Comparison of ENCODE assay signal across 16 cellular contexts in genomic region chr1:183832472-183832871, GRCh38.
"Had no signal": no experiment of that assay in that cellular context is flagged by ENCODE, and none has a peak within 500 bp of the region (broad histone marks: within the 10 kb centered on the region; RNA-seq: fewer than 3 reads in every experiment).

No MANE protein-coding gene starts in this region.

- H3K27me3 Mint-ChIP-seq: activated CD4-positive, alpha-beta T cell treated with anti-CD3 and anti-CD28 coated beads, Interleukin-2, amount 10 ng/mL, durations not matched to agents 24 days and 14 days; activated naive CD4-positive, alpha-beta T cell treated with anti-CD3 and anti-CD28 coated beads, Interleukin-2, amount 10 ng/mL, durations not matched to agents 7 days and 5 days; naive B cell had no signal

- H3K36me3 Mint-ChIP-seq: activated naive CD4-positive, alpha-beta T cell treated with anti-CD3 and anti-CD28 coated beads, Interleukin-2, amount 10 ng/mL, durations not matched to agents 7 days and 5 days; immature natural killer cell; naive B cell had no signal

- H3K27ac ChIP-seq: cardiac muscle cell, esophagus squamous epithelium had no signal

- H3K9me3 ChIP-seq: esophagus squamous epithelium had no signal

- H3K4me3 Mint-ChIP-seq: activated B cell treated with CpG ODN at 0.5 μM for 24 hours; activated CD4-positive, alpha-beta T cell treated with anti-CD3 and anti-CD28 coated beads, Interleukin-2, amount 10 ng/mL, durations not matched to agents 24 days and 14 days; activated naive CD4-positive, alpha-beta T cell treated with anti-CD3 and anti-CD28 coated beads, Interleukin-2, amount 10 ng/mL, durations not matched to agents 7 days and 5 days; immature natural killer cell; naive B cell had no signal

- H3K4me1 Mint-ChIP-seq: activated B cell treated with CpG ODN at 0.5 μM for 24 hours; activated CD4-positive, alpha-beta T cell treated with anti-CD3 and anti-CD28 coated beads, Interleukin-2, amount 10 ng/mL, durations not matched to agents 24 days and 14 days; activated naive CD4-positive, alpha-beta T cell treated with anti-CD3 and anti-CD28 coated beads, Interleukin-2, amount 10 ng/mL, durations not matched to agents 7 days and 5 days; immature natural killer cell; naive B cell had no signal

- ATAC-seq: left colon had no signal

- H3K4me3 ChIP-seq: cardiac muscle cell, esophagus squamous epithelium had no signal

- H3K9me3 Mint-ChIP-seq: activated B cell treated with CpG ODN at 0.5 μM for 24 hours; activated CD4-positive, alpha-beta T cell treated with anti-CD3 and anti-CD28 coated beads, Interleukin-2, amount 10 ng/mL, durations not matched to agents 24 days and 14 days; activated naive CD4-positive, alpha-beta T cell treated with anti-CD3 and anti-CD28 coated beads, Interleukin-2, amount 10 ng/mL, durations not matched to agents 7 days and 5 days; activated T-helper 2 cell treated with anti-CD3 and anti-CD28 coated beads, Interferon-gamma antibody, Interleukin-2, Interleukin-4, amounts not matched to agents 10 μg/mL and 5 μg/mL and 100 μg/mL, durations not matched to agents 14 hours and 24 hours and 36 hours; immature natural killer cell; naive B cell had no signal

- H3K27ac Mint-ChIP-seq: activated B cell treated with CpG ODN at 0.5 μM for 24 hours; activated CD4-positive, alpha-beta T cell treated with anti-CD3 and anti-CD28 coated beads, Interleukin-2, amount 10 ng/mL, durations not matched to agents 24 days and 14 days; activated naive CD4-positive, alpha-beta T cell treated with anti-CD3 and anti-CD28 coated beads, Interleukin-2, amount 10 ng/mL, durations not matched to agents 7 days and 5 days; activated T-helper 2 cell treated with anti-CD3 and anti-CD28 coated beads, Interferon-gamma antibody, Interleukin-2, Interleukin-4, amounts not matched to agents 10 μg/mL and 5 μg/mL and 100 μg/mL, durations not matched to agents 14 hours and 24 hours and 36 hours; immature natural killer cell; naive B cell had no signal

- DNase-seq: activated B cell treated with CpG ODN at 0.5 μM for 24 hours; activated CD4-positive, alpha-beta T cell treated with anti-CD3 and anti-CD28 coated beads, Interleukin-2, amount 10 ng/mL, durations not matched to agents 24 days and 14 days; activated CD8-positive, alpha-beta memory T cell treated with anti-CD3 and anti-CD28 coated beads for 24 hours; activated naive CD4-positive, alpha-beta T cell treated with anti-CD3 and anti-CD28 coated beads, Interleukin-2, amount 10 ng/mL, durations not matched to agents 7 days and 5 days; esophagus squamous epithelium; foreskin fibroblast; glutamatergic neuron; immature natural killer cell; left colon; naive B cell; retina; stimulated activated CD4-positive, alpha-beta T cell treated with anti-CD3 and anti-CD28 coated beads, Interleukin-15, amount 100 ng/mL, for 24 hours; stimulated activated CD4-positive, alpha-beta T cell treated with anti-CD3 and anti-CD28 coated beads, Interleukin-4, amount 100 ng/mL, for 24 hours; T1000 had no signal

- H3K36me3 ChIP-seq: cardiac muscle cell, esophagus squamous epithelium had no signal
